ENCODE assay signal across 26 cellular contexts in the genomic region with DNA sequence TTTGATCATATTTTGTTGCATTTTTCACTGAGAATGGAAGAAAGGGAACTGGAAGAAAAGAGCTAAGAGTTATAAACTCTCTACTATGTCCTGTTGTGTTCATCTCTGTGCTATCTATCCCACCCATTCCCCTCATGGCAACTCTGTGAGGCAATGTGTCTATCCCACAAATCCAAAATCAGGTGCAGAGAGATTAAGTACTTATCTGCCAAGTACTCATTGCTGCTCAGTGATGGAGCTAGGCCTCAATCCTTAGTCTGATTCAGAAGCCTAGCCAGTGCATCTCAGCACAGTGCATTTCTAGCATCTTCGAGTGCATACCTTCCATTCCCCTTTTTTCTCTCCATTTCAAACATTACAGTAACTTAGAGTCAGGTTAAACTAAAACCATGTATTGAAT.
"Had no signal": no experiment of that assay in that cellular context is flagged by ENCODE, and none has a peak within 500 bp of the region (broad histone marks: within the 10 kb centered on the region; RNA-seq: fewer than 3 reads in every experiment).

No MANE protein-coding gene starts in this region.

- ATAC-seq: activated CD4-positive, alpha-beta T cell treated with anti-CD3 and anti-CD28 coated beads for 36 hours; activated CD4-positive, CD25-positive, alpha-beta regulatory T cell treated with anti-CD3 and anti-CD28 coated beads, Interleukin-2, amount 50 U/mL, for 24 hours; activated CD8-positive, alpha-beta T cell treated with anti-CD3 and anti-CD28 coated beads, Interleukin-2, amount 10 ng/mL, durations not matched to agents 7 days and 5 days; PC-3; WTC11 had no signal

- FAIRE-seq: TTC549 had no signal

- DNase-seq: activated CD4-positive, alpha-beta T cell treated with anti-CD3 and anti-CD28 coated beads for 36 hours; activated CD4-positive, alpha-beta T cell treated with anti-CD3 and anti-CD28 coated beads, Interleukin-2, amount 10 ng/mL, durations not matched to agents 7 days and 5 days; activated CD4-positive, alpha-beta T cell treated with anti-CD3 and anti-CD28 coated beads, Interleukin-2, amount 50 U/mL, for 48 hours; activated CD8-positive, alpha-beta T cell treated with anti-CD3 and anti-CD28 coated beads, Interleukin-2, amount 10 ng/mL, durations not matched to agents 7 days and 5 days; activated gamma-delta T cell; activated naive CD4-positive, alpha-beta T cell treated with Interleukin-2 at 50 U/mL for 16 hours; activated T-cell treated with anti-CD3 and anti-CD28 coated beads, Interleukin-2, amount 50 U/mL, for 24 hours; adrenal gland; brain microvascular endothelial cell; NCI-H1105; NCI-H1417 treated with DMSO at 0.1 percent for 48 hours; NCI-H187 treated with DMSO at 0.1 percent for 48 hours; NCI-H2081; NCI-H2171 treated with DMSO at 0.1 percent for 48 hours; NCI-H2227 treated with DMSO at 0.1 percent for 48 hours; NCI-H510A; NCI-H526; NCI-H748 treated with DMSO at 0.1 percent for 48 hours; PC-3; Peyer's patch; RPMI8226; SHP77 treated with DMSO at 0.1 percent for 48 hours; SK-N-SH had no signal
